In the genomic region with DNA sequence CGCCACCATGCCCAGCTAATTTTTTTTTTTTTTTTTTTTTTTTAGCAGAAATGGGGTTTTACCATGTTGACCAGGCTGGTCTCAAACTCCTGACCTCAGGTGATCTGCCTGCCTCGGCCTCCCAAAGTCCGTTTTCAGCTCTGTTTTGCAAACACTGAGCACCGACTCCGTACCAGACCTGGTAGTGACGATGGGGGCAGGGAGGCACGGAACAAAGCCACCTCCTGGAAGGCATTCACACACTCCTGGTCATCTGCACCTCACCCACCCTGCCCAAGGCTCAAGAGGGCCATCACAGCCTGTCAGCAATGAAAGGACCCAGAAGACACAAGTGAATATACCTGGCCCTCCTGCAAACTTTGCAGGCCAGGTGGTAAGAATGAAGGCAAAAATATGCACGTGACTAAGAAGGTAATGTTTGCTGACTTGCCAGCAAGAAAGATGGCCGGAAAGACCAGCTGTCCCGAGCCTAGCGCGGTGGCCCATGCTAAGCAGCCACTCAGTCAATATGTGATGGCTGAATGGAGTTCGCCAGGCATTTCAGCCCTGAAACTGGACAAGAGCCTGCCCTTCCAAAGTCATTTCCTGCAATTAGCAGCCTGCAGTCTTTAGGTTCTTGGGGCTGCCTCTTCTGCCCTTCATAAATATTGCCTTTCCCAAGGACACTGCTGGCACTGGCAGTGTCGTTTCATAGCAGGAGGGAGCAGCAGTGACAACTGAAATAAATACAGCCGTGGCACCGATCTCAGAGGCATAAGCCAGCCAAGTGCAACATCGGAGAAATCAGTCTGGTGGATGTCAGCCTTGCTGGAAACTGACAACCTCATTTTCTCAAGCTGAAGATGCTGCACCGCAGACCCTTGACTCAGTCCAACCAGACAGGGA, we compare ENCODE assay signal across 15 cellular contexts. TPM values are rescaled to one million over a fixed set of nuclear protein-coding genes. Genes with fewer than 3 reads are reported as not detected.
A peak's percentile ranks its signal among the peaks of the same experiment; 100 is the strongest.
DNase-seq lines count a peak whose midpoint lies in the region; ATAC-seq, FAIRE-seq and TF ChIP-seq lines count a peak whose summit lies in the region.
"Had no signal": no experiment of that assay in that cellular context is flagged by ENCODE, and none has a peak within 500 bp of the region (broad histone marks: within the 10 kb centered on the region; RNA-seq: fewer than 3 reads in every experiment).

No MANE protein-coding gene starts in this region.

- H3K36me3 ChIP-seq in heart left ventricle: peaks cover 0 to 20% (median 0%) of the 10 kb centered on the region in 9 donors

- intact Hi-C loops in Right ventricle myocardium inferior (cut with DNase I): no loop called here
- intact Hi-C loops in heart left ventricle (cut with DNase I): no loop called here

- H3K9me3 ChIP-seq in heart left ventricle: no peaks in the 10 kb centered on the region

- ATAC-seq in Right ventricle myocardium inferior (no peak), heart left ventricle (no peak), GM19463 (IDR thresholded peaks at IDR 0.05; ENCODE audit: unreplicated experiment) (no peak)
- ATAC-seq: T-cell had no signal

- no peak overlapping the region for H3K4me3 ChIP-seq in heart left ventricle
- H3K4me3 ChIP-seq: PC-9, SK-N-MC had no signal

- peaks cover 0 to 3% (median 0%) of the 10 kb centered on the region in 12 donors for H3K4me1 ChIP-seq in heart left ventricle

- peaks cover 0 to 11% (median 0%) of the 10 kb centered on the region in 9 donors for H3K27me3 ChIP-seq in heart left ventricle

- TF ChIP-seq POLR2A in heart left ventricle (IDR thresholded peaks at IDR 0.05): no peak

- WGBS in heart left ventricle, 4 donors: 76 to 83% (median 80%) methylated on average over 18 of the region's 18 CpGs

- DNase-seq in Right ventricle myocardium inferior (ENCODE audit: missing footprints): peak; percentile 30
- no peak for DNase-seq in heart left ventricle
- DNase-seq in NCI-H2029 treated with DMSO at 0.1 percent for 48 hours (lab: John Stamatoyannopoulos, UW): peak; percentile 47
- peak; percentile 26 for DNase-seq in cerebellar cortex (ENCODE audit: low spot score)
- no peak for DNase-seq in urothelium cell line (ENCODE audit: low spot score)
- DNase-seq in NCI-H1694 (lab: John Stamatoyannopoulos, UW): no peak
- no peak for DNase-seq in SW480 (ENCODE audit: low spot score)
- DNase-seq: EL, NCI-H1694 treated with DMSO at 0.1 percent for 48 hours, NCI-H446, PC-9, T-cell had no signal

- TF ChIP-seq CTCF in heart left ventricle (IDR thresholded peaks at IDR 0.05): no peak

- FAIRE-seq in urothelium cell line (lab: Jason Lieb, UNC): peak; percentile 17

- no peak overlapping the region for H3K27ac ChIP-seq in heart left ventricle
- H3K27ac ChIP-seq: KMS-11, PC-9, SK-N-MC had no signal

RNA-seq across cellular contexts. Expression of gene MMAB, which starts 17.6 kb away (rescaled TPM):
- total RNA-seq in Right ventricle myocardium inferior (61.7 TPM), heart left ventricle (10 to 100 TPM; 29.5 to 43.3 (median 34.4) TPM)
- polyA plus RNA-seq in heart left ventricle: 10 to 100 TPM; 38.1 to 43.4 TPM

RNA-seq across cellular contexts. Expression of gene MVK, which starts 17.9 kb away (rescaled TPM):
- total RNA-seq in Right ventricle myocardium inferior: 11.8 TPM
- total RNA-seq in heart left ventricle: 10 to 100 TPM in 5 of 9 donors, 1 to 10 TPM in 4; 7.9 to 14.9 (median 10.1) TPM
- 10 to 100 TPM; 13.4 to 13.9 TPM for polyA plus RNA-seq in heart left ventricle

Comparison
In these comparisons a context has a peak if more than half of its experiments do, and no peak if none do; other contexts are left out.
1. DNase-seq: peak in Right ventricle myocardium inferior (single experiment), NCI-H2029 treated with DMSO at 0.1 percent for 48 hours (single experiment) and cerebellar cortex (single experiment); none in heart left ventricle (0 of 5), urothelium cell line (single experiment), NCI-H1694 (single experiment) and SW480 (single experiment).